In genomic region chr1:230753586-230754251, GRCh38 we compare ENCODE assay signal across 8 cellular contexts. TPM values are rescaled to one million over a fixed set of nuclear protein-coding genes. Genes with fewer than 3 reads are reported as not detected.
A peak's percentile ranks its signal among the peaks of the same experiment; 100 is the strongest.
DNase-seq lines count a peak whose midpoint lies in the region; ATAC-seq, FAIRE-seq and TF ChIP-seq lines count a peak whose summit lies in the region.

No MANE protein-coding gene starts in this region.

- peaks cover 6% of the 10 kb centered on the region for H3K4me1 ChIP-seq in HAP-1

- in situ Hi-C loops in ACHN (cut with HindIII; ENCODE audit: low pct_ligation_motif_present, low pct_unique_long_range_greater_than_20kb, low sequenced_read_pairs) (no loop called here), HAP-1 (cut with MboI; ENCODE audit: low sequenced_read_pairs) (no loop called here)

- peak overlapping the region; percentile 86 to 100 (median 95) for H3K27ac ChIP-seq in dorsolateral prefrontal cortex

- intact Hi-C loops in dorsolateral prefrontal cortex (cut with DNase I): loop anchor here (2.0 to 5.0 kb wide), 2 partner anchors 39 to 111 kb away; partner anchors contain the start of genes AGT (in 1 of the 2) and COG2 (in 1 of the 2)

- no peaks in the 10 kb centered on the region for H3K36me3 ChIP-seq in HAP-1 (replicated peaks)

- H3K27me3 ChIP-seq in HAP-1 (ENCODE audit: low read depth): no peaks in the 10 kb centered on the region
- H3K27me3 ChIP-seq in dorsolateral prefrontal cortex: no peaks in the 10 kb centered on the region

- peak in 1 of 56 donors; percentile 14 for TF ChIP-seq CTCF in dorsolateral prefrontal cortex (IDR thresholded peaks at IDR 0.05 in 54 of 56, conservative IDR thresholded peaks at IDR 0.05 in 2 of 56; ENCODE audit: low read depth in 1 of 56, partially characterized antibody in 56 of 56)
- TF ChIP-seq CTCF in D721Med (IDR thresholded peaks at IDR 0.05; ENCODE audit: insufficient read depth, missing control alignments): no peak

- H3K4me3 ChIP-seq in HAP-1: peak overlapping the region; percentile 9; the same call in 1 of the 2 replicates
- H3K4me3 ChIP-seq in dorsolateral prefrontal cortex: peak overlapping the region in 29 of 59 donors; percentile 3 to 51 (median 23)

- no peak for FAIRE-seq in D721Med (lab: Jason Lieb, UNC)

- DNase-seq in ACHN (peak; percentile 37), HAP-1 (ENCODE audit: low spot score in 2 of 2) (peak; percentile 73 to 82), NOMO-1 treated with DMSO at 0.1 percent for 48 hours (lab: John Stamatoyannopoulos, UW; ENCODE audit: unreplicated experiment) (peak; percentile 26), dorsolateral prefrontal cortex (peak in 2 of 10 donors; percentile 40 to 43), mucosa of gallbladder (ENCODE audit: low spot score) (peak; percentile 48), AG08396 (ENCODE audit: low spot score) (no peak), D721Med (ENCODE audit: insufficient read length, low spot score) (no peak)

- ATAC-seq in HG03097 (IDR thresholded peaks at IDR 0.05; ENCODE audit: low FRiP score, unreplicated experiment): no peak

- no peaks in the 10 kb centered on the region for H3K9me3 ChIP-seq in HAP-1

RNA-seq across cellular contexts. Expression of gene CAPN9, which starts 6.5 kb away (rescaled TPM):
- total RNA-seq in dorsolateral prefrontal cortex (1 to 10 TPM in 71 of 120 experiments, under 1 TPM in 43, not detected in 6; 0.22 to 5.4 (median 1.3) TPM), mucosa of gallbladder (0.83 TPM)

RNA-seq across cellular contexts. Expression of gene AGT, which starts 39.8 kb away (rescaled TPM):
- total RNA-seq in dorsolateral prefrontal cortex (100 to 1,000 TPM in 114 of 120 experiments, 10 to 100 TPM in 6; 75.7 to 327 (median 176) TPM), mucosa of gallbladder (341 TPM)

Comparison
In these comparisons a context has a peak if more than half of its experiments do, and no peak if none do; other contexts are left out.
1. DNase-seq: peak in ACHN (single experiment), HAP-1 (2 of 2), NOMO-1 treated with DMSO at 0.1 percent for 48 hours (single experiment) and mucosa of gallbladder (single experiment); none in AG08396 (single experiment) and D721Med (single experiment).